ENCODE assay signal across 1 cellular context in the genomic region with DNA sequence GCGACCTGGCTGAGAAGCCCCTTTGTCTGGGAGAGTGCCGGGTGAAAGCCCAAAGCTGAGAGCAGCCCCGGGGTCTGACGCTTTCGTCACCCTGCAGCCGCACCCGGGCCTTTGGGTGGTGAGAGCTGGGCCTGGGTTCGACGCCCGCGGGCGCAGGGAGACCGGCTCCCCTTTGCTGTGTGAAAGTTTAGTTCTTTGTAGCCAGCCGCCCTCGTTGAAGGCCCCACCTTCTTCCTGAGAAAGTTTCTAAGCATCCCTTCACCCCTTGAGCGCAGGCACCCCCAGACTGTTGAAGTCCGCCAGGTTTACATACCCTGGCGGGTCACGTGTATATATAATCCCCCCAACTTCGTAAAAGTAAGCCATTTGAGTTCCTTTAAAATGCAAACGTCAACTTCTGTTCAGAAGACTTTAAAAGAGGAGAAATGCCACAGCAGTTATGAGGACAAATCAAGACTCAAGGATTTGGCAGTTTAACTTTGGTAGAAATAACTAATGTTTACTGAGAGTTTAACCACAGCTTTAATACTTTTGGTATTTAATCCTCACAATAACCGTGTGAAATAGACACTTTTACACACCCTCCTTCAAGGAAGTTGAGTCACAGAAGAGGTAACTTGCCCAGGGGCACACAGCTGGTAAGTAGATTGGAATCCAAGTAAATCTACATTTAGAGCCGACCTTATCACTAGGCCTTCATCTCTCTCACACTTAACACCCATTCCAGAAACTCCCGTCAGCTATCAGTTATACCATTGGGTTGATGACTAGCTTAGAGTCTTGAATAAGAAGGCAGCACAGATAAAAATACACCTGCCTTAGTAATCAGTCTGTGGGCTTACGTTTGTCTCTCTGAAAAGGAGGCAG.
TF ChIP-seq lines count a peak whose summit lies in the region.

No MANE protein-coding gene starts in this region.

TF ChIP-seq in GM23338, 12 proteins besides CTCF, POLR2A, EP300 and RAD21 (continued from another document):
- TF ChIP-seq EZH2phosphoT487 (IDR thresholded peaks at IDR 0.05; ENCODE audit: unreplicated experiment): no peak
- TF ChIP-seq ZNF114 (CRISPR knock-in tag; IDR thresholded peaks at IDR 0.05): no peak
- TF ChIP-seq CREB1 (CRISPR knock-in tag; IDR thresholded peaks at IDR 0.05; ENCODE audit: low read depth): no peak
- TF ChIP-seq STAT1 (IDR thresholded peaks at IDR 0.05; ENCODE audit: unreplicated experiment): no peak
- no peak for TF ChIP-seq EZH2 (IDR thresholded peaks at IDR 0.05; ENCODE audit: low read depth, unreplicated experiment)
- TF ChIP-seq, protein P1, sequence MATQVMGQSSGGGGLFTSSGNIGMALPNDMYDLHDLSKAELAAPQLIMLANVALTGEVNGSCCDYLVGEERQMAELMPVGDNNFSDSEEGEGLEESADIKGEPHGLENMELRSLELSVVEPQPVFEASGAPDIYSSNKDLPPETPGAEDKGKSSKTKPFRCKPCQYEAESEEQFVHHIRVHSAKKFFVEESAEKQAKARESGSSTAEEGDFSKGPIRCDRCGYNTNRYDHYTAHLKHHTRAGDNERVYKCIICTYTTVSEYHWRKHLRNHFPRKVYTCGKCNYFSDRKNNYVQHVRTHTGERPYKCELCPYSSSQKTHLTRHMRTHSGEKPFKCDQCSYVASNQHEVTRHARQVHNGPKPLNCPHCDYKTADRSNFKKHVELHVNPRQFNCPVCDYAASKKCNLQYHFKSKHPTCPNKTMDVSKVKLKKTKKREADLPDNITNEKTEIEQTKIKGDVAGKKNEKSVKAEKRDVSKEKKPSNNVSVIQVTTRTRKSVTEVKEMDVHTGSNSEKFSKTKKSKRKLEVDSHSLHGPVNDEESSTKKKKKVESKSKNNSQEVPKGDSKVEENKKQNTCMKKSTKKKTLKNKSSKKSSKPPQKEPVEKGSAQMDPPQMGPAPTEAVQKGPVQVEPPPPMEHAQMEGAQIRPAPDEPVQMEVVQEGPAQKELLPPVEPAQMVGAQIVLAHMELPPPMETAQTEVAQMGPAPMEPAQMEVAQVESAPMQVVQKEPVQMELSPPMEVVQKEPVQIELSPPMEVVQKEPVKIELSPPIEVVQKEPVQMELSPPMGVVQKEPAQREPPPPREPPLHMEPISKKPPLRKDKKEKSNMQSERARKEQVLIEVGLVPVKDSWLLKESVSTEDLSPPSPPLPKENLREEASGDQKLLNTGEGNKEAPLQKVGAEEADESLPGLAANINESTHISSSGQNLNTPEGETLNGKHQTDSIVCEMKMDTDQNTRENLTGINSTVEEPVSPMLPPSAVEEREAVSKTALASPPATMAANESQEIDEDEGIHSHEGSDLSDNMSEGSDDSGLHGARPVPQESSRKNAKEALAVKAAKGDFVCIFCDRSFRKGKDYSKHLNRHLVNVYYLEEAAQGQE (IDR thresholded peaks at IDR 0.05; ENCODE audit: unreplicated experiment): no peak
- TF ChIP-seq ETS1 (IDR thresholded peaks at IDR 0.05): no peak
- no peak; the same call in 1 of the 2 replicates for TF ChIP-seq POLR2AphosphoS5 (IDR thresholded peaks at IDR 0.05; ENCODE audit: low read depth)
- no peak for TF ChIP-seq JUNB (IDR thresholded peaks at IDR 0.05; ENCODE audit: unreplicated experiment)
- TF ChIP-seq ZNF331 (CRISPR knock-in tag; IDR thresholded peaks at IDR 0.05; ENCODE audit: low read depth): no peak
